27 cellular contexts compared by ENCODE assay signal in the genomic region with DNA sequence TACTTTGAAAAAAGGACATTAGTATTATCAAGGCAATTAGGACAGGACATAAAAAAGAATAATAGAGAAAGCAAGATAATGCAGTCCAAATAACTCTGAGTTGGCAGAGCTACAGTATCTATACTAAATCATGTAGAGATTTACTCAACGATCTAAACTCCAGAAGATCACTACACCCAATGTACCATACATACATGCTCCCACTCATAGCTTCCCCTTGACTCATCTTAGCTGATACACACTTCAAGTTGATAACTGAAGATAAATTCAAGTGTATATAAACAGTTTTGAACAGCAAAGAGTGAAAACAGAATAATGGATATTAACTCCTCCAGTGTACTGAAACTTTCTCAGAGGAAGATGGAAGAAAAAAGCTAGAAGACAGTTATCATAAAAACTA.
DNase-seq lines count a peak whose midpoint lies in the region; TF ChIP-seq lines count a peak whose summit lies in the region.
"Had no signal": no experiment of that assay in that cellular context is flagged by ENCODE, and none has a peak within 500 bp of the region (broad histone marks: within the 10 kb centered on the region; RNA-seq: fewer than 3 reads in every experiment).

No MANE protein-coding gene starts in this region.

- peaks cover 8% of the 10 kb centered on the region for H3K36me3 Mint-ChIP-seq in activated T-helper 1 cell treated with anti-CD3 and anti-CD28 coated beads, Interleukin-12 subunit alpha, Interleukin-12 subunit beta, Interleukin-2, Interleukin-4 antibody, amounts not matched to agents 30 ng/mL and 10 ng/mL and 1 ng/mL, durations not matched to agents 14 hours and 24 hours and 36 hours (ENCODE audit: low read depth)

- no peaks in the 10 kb centered on the region for H3K4me1 ChIP-seq in osteoblast (ENCODE audit: insufficient read depth, low read length)
- H3K4me1 ChIP-seq: adrenal gland, parathyroid adenoma had no signal

- H3K27ac Mint-ChIP-seq in activated T-helper 1 cell treated with anti-CD3 and anti-CD28 coated beads, Interleukin-12 subunit alpha, Interleukin-12 subunit beta, Interleukin-2, Interleukin-4 antibody, amounts not matched to agents 30 ng/mL and 10 ng/mL and 1 ng/mL, durations not matched to agents 14 hours and 24 hours and 36 hours, result no peak overlapping the region
- H3K27ac Mint-ChIP-seq: activated T-cell treated with anti-CD3 and anti-CD28 coated beads, Interleukin-2, amount 50 U/mL, for 24 hours; CD4-positive, alpha-beta T cell; immature natural killer cell; natural killer cell treated with Interleukin-12 subunit alpha and Interleukin-12 subunit beta and Interleukin-15 and Interleukin-18, amount 100 ng/mL, for 72 hours; stimulated activated naive CD8-positive, alpha-beta T cell treated with anti-CD3 and anti-CD28 coated beads, Interleukin-15, Interleukin-2, amounts not matched to agents 100 ng/mL and 50 ng/mL, for 24 hours; T-cell had no signal

- no peaks in the 10 kb centered on the region for H3K27me3 ChIP-seq in osteoblast (ENCODE audit: insufficient read depth, low read length)
- H3K27me3 ChIP-seq: adrenal gland, cardiac muscle cell had no signal

- no peak overlapping the region for H3K4me2 ChIP-seq in osteoblast (ENCODE audit: insufficient read depth, low read length)

- H3K36me3 ChIP-seq in osteoblast (ENCODE audit: insufficient read depth, low read length), result peaks cover 4% of the 10 kb centered on the region
- H3K36me3 ChIP-seq: adrenal gland, cardiac muscle cell had no signal

- DNase-seq in ELR (ENCODE audit: low read depth), result peak; percentile 44
- peak; percentile 7 for DNase-seq in M059J (ENCODE audit: low read depth)
- DNase-seq in epithelial cell of esophagus (ENCODE audit: low read depth), result peak; percentile 30
- DNase-seq in osteoblast (ENCODE audit: insufficient read length, low spot score, missing footprints), result peak; percentile 2
- no peak for DNase-seq in activated T-helper 1 cell treated with anti-CD3 and anti-CD28 coated beads, Interleukin-12 subunit alpha, Interleukin-12 subunit beta, Interleukin-2, Interleukin-4 antibody, amounts not matched to agents 30 ng/mL and 10 ng/mL and 1 ng/mL, durations not matched to agents 14 hours and 24 hours and 36 hours (ENCODE audit: low spot score)
- no peak for DNase-seq in stimulated activated naive CD4-positive, alpha-beta T cell treated with Interleukin-2 at 50 U/mL for 16 hours (lab: John Stamatoyannopoulos, UW)
- DNase-seq in activated T-cell treated with anti-CD3 and anti-CD28 coated beads, Interleukin-2, amount 50 U/mL, for 1 hour, result no peak
- DNase-seq: activated CD8-positive, alpha-beta memory T cell treated with anti-CD3 and anti-CD28 coated beads for 24 hours; activated naive CD4-positive, alpha-beta T cell; activated T-cell treated with anti-CD3 and anti-CD28 coated beads, Interleukin-2, amount 50 U/mL, for 24 hours; adrenal gland; CD4-positive, alpha-beta T cell; dermis blood vessel endothelial cell; GDM1; hippocampal formation; immature natural killer cell; left ventricle myocardium superior; MM.1S; NCI-H1417 treated with DMSO at 0.1 percent for 48 hours; NCI-H2081 treated with DMSO at 0.1 percent for 48 hours; NCI-H524 treated with DMSO at 0.1 percent for 48 hours; right cardiac atrium; T-cell had no signal

- no peaks in the 10 kb centered on the region for H3K9me3 ChIP-seq in osteoblast (ENCODE audit: low read depth, low read length)

- peaks cover 10% of the 10 kb centered on the region for H3K9me3 Mint-ChIP-seq in activated T-helper 1 cell treated with anti-CD3 and anti-CD28 coated beads, Interleukin-12 subunit alpha, Interleukin-12 subunit beta, Interleukin-2, Interleukin-4 antibody, amounts not matched to agents 30 ng/mL and 10 ng/mL and 1 ng/mL, durations not matched to agents 14 hours and 24 hours and 36 hours
- H3K9me3 Mint-ChIP-seq: natural killer cell treated with Interleukin-12 subunit alpha and Interleukin-12 subunit beta and Interleukin-15 and Interleukin-18, amount 100 ng/mL, for 72 hours had no signal

- H3K27me3 Mint-ChIP-seq in activated T-helper 1 cell treated with anti-CD3 and anti-CD28 coated beads, Interleukin-12 subunit alpha, Interleukin-12 subunit beta, Interleukin-2, Interleukin-4 antibody, amounts not matched to agents 30 ng/mL and 10 ng/mL and 1 ng/mL, durations not matched to agents 14 hours and 24 hours and 36 hours (ENCODE audit: insufficient read depth), result no peaks in the 10 kb centered on the region
- H3K27me3 Mint-ChIP-seq: activated T-cell treated with anti-CD3 and anti-CD28 coated beads, Interleukin-2, amount 50 U/mL, for 24 hours; CD4-positive, alpha-beta T cell; natural killer cell treated with Interleukin-12 subunit alpha and Interleukin-12 subunit beta and Interleukin-15 and Interleukin-18, amount 100 ng/mL, for 72 hours; stimulated activated naive CD8-positive, alpha-beta T cell treated with anti-CD3 and anti-CD28 coated beads, Interleukin-15, Interleukin-2, amounts not matched to agents 100 ng/mL and 50 ng/mL, for 24 hours; T-cell had no signal

- no peak overlapping the region for H2AFZ ChIP-seq in osteoblast (ENCODE audit: low read length)
- H2AFZ ChIP-seq: parathyroid adenoma had no signal

- intact Hi-C loops in activated T-helper 1 cell treated with anti-CD3 and anti-CD28 coated beads, Interleukin-12 subunit alpha, Interleukin-12 subunit beta, Interleukin-2, Interleukin-4 antibody, amounts not matched to agents 30 ng/mL and 10 ng/mL and 1 ng/mL, durations not matched to agents 14 hours and 24 hours and 36 hours (cut with micrococcal nuclease), result no loop called here

- H4K20me1 ChIP-seq in osteoblast (ENCODE audit: insufficient read depth, low read length), result peaks cover 30% of the 10 kb centered on the region

- H3K79me2 ChIP-seq in osteoblast (ENCODE audit: insufficient read depth, low read length), result peaks cover 68% of the 10 kb centered on the region
- H3K79me2 ChIP-seq: parathyroid adenoma had no signal

- TF ChIP-seq CTCF in epithelial cell of esophagus (IDR thresholded peaks at IDR 0.05; ENCODE audit: insufficient read depth, low read depth, low read length, missing control alignments), result no peak
- no peak for TF ChIP-seq CTCF in osteoblast (IDR thresholded peaks at IDR 0.05; ENCODE audit: extremely low read depth, low read depth, low read length)

- H3K27ac ChIP-seq in osteoblast (ENCODE audit: low read depth, low read length), result no peak overlapping the region
- H3K27ac ChIP-seq: adrenal gland, cardiac muscle cell, parathyroid adenoma had no signal

- peaks cover 6% of the 10 kb centered on the region for H3K4me1 Mint-ChIP-seq in activated T-helper 1 cell treated with anti-CD3 and anti-CD28 coated beads, Interleukin-12 subunit alpha, Interleukin-12 subunit beta, Interleukin-2, Interleukin-4 antibody, amounts not matched to agents 30 ng/mL and 10 ng/mL and 1 ng/mL, durations not matched to agents 14 hours and 24 hours and 36 hours (ENCODE audit: low read depth)
- H3K4me1 Mint-ChIP-seq: immature natural killer cell had no signal

- H3K4me3 Mint-ChIP-seq in activated T-helper 1 cell treated with anti-CD3 and anti-CD28 coated beads, Interleukin-12 subunit alpha, Interleukin-12 subunit beta, Interleukin-2, Interleukin-4 antibody, amounts not matched to agents 30 ng/mL and 10 ng/mL and 1 ng/mL, durations not matched to agents 14 hours and 24 hours and 36 hours, result no peak overlapping the region
- H3K4me3 Mint-ChIP-seq: activated T-cell treated with anti-CD3 and anti-CD28 coated beads, Interleukin-2, amount 50 U/mL, for 24 hours; CD4-positive, alpha-beta T cell; immature natural killer cell; natural killer cell treated with Interleukin-12 subunit alpha and Interleukin-12 subunit beta and Interleukin-15 and Interleukin-18, amount 100 ng/mL, for 72 hours; stimulated activated naive CD8-positive, alpha-beta T cell treated with anti-CD3 and anti-CD28 coated beads, Interleukin-15, Interleukin-2, amounts not matched to agents 100 ng/mL and 50 ng/mL, for 24 hours; T-cell had no signal

- H3K4me3 ChIP-seq in epithelial cell of esophagus (ENCODE audit: low read length) (no peak overlapping the region), osteoblast (ENCODE audit: insufficient read depth, low read length) (no peak overlapping the region)
- H3K4me3 ChIP-seq: adrenal gland, cardiac muscle cell had no signal

Comparison
In these comparisons a context has a peak if more than half of its experiments do, and no peak if none do; other contexts are left out.
1. DNase-seq: peak in ELR (single experiment), M059J (single experiment), epithelial cell of esophagus (single experiment) and osteoblast (single experiment); none in activated T-helper 1 cell treated with anti-CD3 and anti-CD28 coated beads, Interleukin-12 subunit alpha, Interleukin-12 subunit beta, Interleukin-2, Interleukin-4 antibody, amounts not matched to agents 30 ng/mL and 10 ng/mL and 1 ng/mL, durations not matched to agents 14 hours and 24 hours and 36 hours (single experiment), stimulated activated naive CD4-positive, alpha-beta T cell treated with Interleukin-2 at 50 U/mL for 16 hours (single experiment) and activated T-cell treated with anti-CD3 and anti-CD28 coated beads, Interleukin-2, amount 50 U/mL, for 1 hour (single experiment).